20 cellular contexts compared by ENCODE assay signal in the genomic region with DNA sequence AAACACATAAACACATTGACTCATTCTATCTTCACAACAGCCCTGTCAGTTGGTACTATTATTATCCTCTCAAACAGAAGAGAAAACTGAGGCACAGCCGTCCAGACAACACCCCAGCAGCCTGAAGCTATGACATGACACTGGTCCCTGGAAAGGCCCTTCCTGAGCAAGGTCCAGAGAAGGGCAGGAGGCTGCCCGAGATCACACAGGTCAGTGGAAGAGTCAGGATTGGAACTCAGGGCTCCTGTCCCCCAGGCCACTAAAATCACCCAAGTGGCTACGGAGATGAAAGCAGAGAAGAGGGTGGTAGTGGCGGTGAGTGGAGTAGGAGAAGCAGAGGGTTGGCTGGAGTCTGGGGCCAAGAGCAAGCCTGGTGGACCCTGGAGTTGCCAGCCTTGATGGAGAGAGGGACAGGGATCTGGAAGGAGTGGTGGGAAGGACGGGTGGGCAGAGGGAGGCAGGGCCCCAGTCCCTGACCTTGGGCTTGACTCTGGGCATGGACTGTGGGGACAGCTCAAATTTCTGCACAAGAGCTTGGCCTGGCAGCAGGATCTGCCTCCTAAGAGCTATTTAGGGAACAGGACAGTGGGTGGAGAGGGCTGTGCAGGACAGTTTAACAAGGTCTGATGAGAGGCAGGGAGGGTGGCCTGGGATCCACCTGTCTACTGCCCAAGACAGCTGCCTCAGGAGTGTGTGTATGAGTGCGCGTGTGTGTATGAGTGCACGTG. TPM values are rescaled to one million over a fixed set of nuclear protein-coding genes. Genes with fewer than 3 reads are reported as not detected.
"Had no signal": no experiment of that assay in that cellular context is flagged by ENCODE, and none has a peak within 500 bp of the region (broad histone marks: within the 10 kb centered on the region; RNA-seq: fewer than 3 reads in every experiment).

No MANE protein-coding gene starts in this region.

- H3K36me3 ChIP-seq: thoracic aorta had no signal

- H3K9me3 ChIP-seq: esophagus muscularis mucosa, thoracic aorta had no signal

- H3K9me3 Mint-ChIP-seq: activated CD4-positive, alpha-beta T cell treated with anti-CD3 and anti-CD28 coated beads, Interleukin-2, amount 10 ng/mL, durations not matched to agents 24 days and 14 days; brain; naive thymus-derived CD8-positive, alpha-beta T cell; T-helper 1 cell treated with Interleukin-12 subunit alpha and Interleukin-12 subunit beta and Interleukin-4 antibody, amounts not matched to agents 30 μg/mL and 1 μg/mL, for 36 hours had no signal

- H3K4me3 ChIP-seq: esophagus muscularis mucosa, thoracic aorta had no signal

- ATAC-seq: activated CD8-positive, alpha-beta T cell treated with anti-CD3 and anti-CD28 coated beads, Interleukin-2, amount 10 ng/mL, durations not matched to agents 7 days and 5 days; naive thymus-derived CD8-positive, alpha-beta T cell; sciatic nerve had no signal

- H3K36me3 Mint-ChIP-seq: activated naive CD8-positive, alpha-beta T cell; brain; naive thymus-derived CD8-positive, alpha-beta T cell had no signal

- H3K27me3 Mint-ChIP-seq: activated CD4-positive, alpha-beta T cell treated with anti-CD3 and anti-CD28 coated beads, Interleukin-2, amount 10 ng/mL, durations not matched to agents 24 days and 14 days; activated naive CD8-positive, alpha-beta T cell had no signal

- H3K27ac Mint-ChIP-seq: activated CD4-positive, alpha-beta T cell treated with anti-CD3 and anti-CD28 coated beads, Interleukin-2, amount 10 ng/mL, durations not matched to agents 24 days and 14 days; activated CD8-positive, alpha-beta T cell treated with anti-CD3 and anti-CD28 coated beads, Interleukin-2, amount 10 ng/mL, durations not matched to agents 7 days and 5 days; activated naive CD8-positive, alpha-beta T cell; T-helper 1 cell treated with Interleukin-12 subunit alpha and Interleukin-12 subunit beta and Interleukin-4 antibody, amounts not matched to agents 30 μg/mL and 1 μg/mL, for 36 hours had no signal

- H3K4me1 Mint-ChIP-seq: activated CD4-positive, alpha-beta T cell treated with anti-CD3 and anti-CD28 coated beads, Interleukin-2, amount 10 ng/mL, durations not matched to agents 24 days and 14 days; naive thymus-derived CD8-positive, alpha-beta T cell had no signal

- DNase-seq: activated CD4-positive, alpha-beta T cell treated with anti-CD3 and anti-CD28 coated beads, Interleukin-2, amount 10 ng/mL, durations not matched to agents 24 days and 14 days; activated CD8-positive, alpha-beta memory T cell treated with anti-CD3 and anti-CD28 coated beads, Interleukin-2, amount 50 U/mL, for 4 hours; activated CD8-positive, alpha-beta T cell treated with anti-CD3 and anti-CD28 coated beads, Interleukin-2, amount 10 ng/mL, durations not matched to agents 7 days and 5 days; activated gamma-delta T cell; activated T-cell treated with anti-CD3 and anti-CD28 coated beads, Interleukin-2, amount 50 U/mL, for 48 hours; amygdala; cortex of kidney; effector CD4-positive, alpha-beta T cell; midbrain; naive thymus-derived CD8-positive, alpha-beta T cell; nucleus accumbens; stimulated activated CD4-positive, alpha-beta T cell treated with anti-CD3 and anti-CD28 coated beads, Interleukin-1b, Interleukin-23, amount 100 ng/mL, for 48 hours had no signal

- H3K27ac ChIP-seq: esophagus muscularis mucosa, thoracic aorta had no signal

- H3K4me3 Mint-ChIP-seq: activated CD4-positive, alpha-beta T cell treated with anti-CD3 and anti-CD28 coated beads, Interleukin-2, amount 10 ng/mL, durations not matched to agents 24 days and 14 days; activated CD8-positive, alpha-beta T cell treated with anti-CD3 and anti-CD28 coated beads, Interleukin-2, amount 10 ng/mL, durations not matched to agents 7 days and 5 days; activated naive CD8-positive, alpha-beta T cell; brain; naive thymus-derived CD8-positive, alpha-beta T cell; T-helper 1 cell treated with Interleukin-12 subunit alpha and Interleukin-12 subunit beta and Interleukin-4 antibody, amounts not matched to agents 30 μg/mL and 1 μg/mL, for 36 hours had no signal

RNA-seq across cellular contexts. Expression of a gene that starts 15.8 kb away (rescaled TPM):
- total RNA-seq: activated CD4-positive, alpha-beta T cell treated with anti-CD3 and anti-CD28 coated beads, Interleukin-2, amount 10 ng/mL, durations not matched to agents 24 days and 14 days; activated CD8-positive, alpha-beta T cell treated with anti-CD3 and anti-CD28 coated beads, Interleukin-2, amount 10 ng/mL, durations not matched to agents 7 days and 5 days; lung microvascular endothelial cell; naive thymus-derived CD8-positive, alpha-beta T cell had no signal
- polyA plus RNA-seq: naive thymus-derived CD8-positive, alpha-beta T cell had no signal

RNA-seq across cellular contexts. Expression of a gene that starts 46.8 kb away (rescaled TPM):
- total RNA-seq: activated CD4-positive, alpha-beta T cell treated with anti-CD3 and anti-CD28 coated beads, Interleukin-2, amount 10 ng/mL, durations not matched to agents 24 days and 14 days; activated CD8-positive, alpha-beta T cell treated with anti-CD3 and anti-CD28 coated beads, Interleukin-2, amount 10 ng/mL, durations not matched to agents 7 days and 5 days; lung microvascular endothelial cell; naive thymus-derived CD8-positive, alpha-beta T cell; sciatic nerve; urinary bladder had no signal
- polyA plus RNA-seq: naive thymus-derived CD8-positive, alpha-beta T cell had no signal
